Comparison of ENCODE assay signal across 22 cellular contexts in genomic region chr1:114695430-114696093, GRCh38. TPM values are rescaled to one million over a fixed set of nuclear protein-coding genes. Genes with fewer than 3 reads are reported as not detected.
A peak's percentile ranks its signal among the peaks of the same experiment; 100 is the strongest.
DNase-seq lines count a peak whose midpoint lies in the region; ATAC-seq, FAIRE-seq and TF ChIP-seq lines count a peak whose summit lies in the region.
"Had no signal": no experiment of that assay in that cellular context is flagged by ENCODE, and none has a peak within 500 bp of the region (broad histone marks: within the 10 kb centered on the region; RNA-seq: fewer than 3 reads in every experiment).

Gene AMPD1 (minus strand): TSS chr1:114695546. CDS start chr1:114695471, 75 bp downstream.

- H3K36me3 Mint-ChIP-seq in MCF 10A (ENCODE audit: insufficient read depth, unreplicated experiment) (no peaks in the 10 kb centered on the region), astrocyte (ENCODE audit: low read depth, unreplicated experiment) (no peaks in the 10 kb centered on the region)
- H3K36me3 Mint-ChIP-seq: CD8-positive, alpha-beta T cell; stimulated activated memory B cell treated with anti-CD40 and anti-IgM and Interleukin-4, amounts not matched to agents 10 μg/mL and 1 μg/mL and 100 μg/mL, for 72 hours; type B pancreatic cell had no signal

- POLR2A ChIA-PET in MCF 10A (lab: Yijun Ruan, JAX): interaction anchor here (1.1 to 3.4 kb wide), 4 partner anchors 16 to 28 kb away, joined by 3 to 18 read pairs (median 6); partner anchors contain the start of genes DENND2C and NRAS

- H3K27ac ChIP-seq in mammary epithelial cell (ENCODE audit: insufficient read depth, low read depth, low read length) (no peak within 1 kb of the TSS), astrocyte (ENCODE audit: low read depth, low read length) (no peak within 1 kb of the TSS)
- H3K27ac ChIP-seq: pancreas had no signal

- H3K9ac ChIP-seq in mammary epithelial cell (ENCODE audit: insufficient read depth, low read length) (no peak within 1 kb of the TSS), astrocyte (ENCODE audit: low read length) (no peak within 1 kb of the TSS)

- H3K9me3 ChIP-seq in mammary epithelial cell (replicated peaks; ENCODE audit: insufficient read depth, low read length) (no peaks in the 10 kb centered on the region), astrocyte (ENCODE audit: insufficient read depth, low read depth, low read length) (no peaks in the 10 kb centered on the region)
- H3K9me3 ChIP-seq: pancreas had no signal

- H3K36me3 ChIP-seq in mammary epithelial cell (ENCODE audit: insufficient read depth, low read length) (no peaks in the 10 kb centered on the region), astrocyte (ENCODE audit: insufficient read depth, low read length) (no peaks in the 10 kb centered on the region)
- H3K36me3 ChIP-seq: pancreas had no signal

- dilution Hi-C loops in mammary epithelial cell (cut with HindIII; ENCODE audit: low sequenced_read_pairs): no loop called here

- WGBS in mammary epithelial cell (ENCODE audit: low coverage, missing lambda C conversion rate): 21% methylated on average over 6 of the region's 6 CpGs

- H3K4me3 Mint-ChIP-seq in MCF 10A (ENCODE audit: unreplicated experiment) (no peak within 1 kb of the TSS), astrocyte (ENCODE audit: unreplicated experiment) (no peak within 1 kb of the TSS)
- H3K4me3 Mint-ChIP-seq: CD8-positive, alpha-beta T cell; stimulated activated memory B cell treated with anti-CD40 and anti-IgM and Interleukin-4, amounts not matched to agents 10 μg/mL and 1 μg/mL and 100 μg/mL, for 72 hours; type B pancreatic cell had no signal

- TF ChIP-seq CTCF in mammary epithelial cell (conservative IDR thresholded peaks at IDR 0.05 in 1 of 2, IDR thresholded peaks at IDR 0.05 in 1 of 2; ENCODE audit: extremely low read depth in 1 of 2, insufficient read depth in 1 of 2, low read depth in 1 of 2, low read length in 2 of 2) (no peak), MCF 10A (IDR thresholded peaks at IDR 0.05; ENCODE audit: unreplicated experiment) (no peak), astrocyte (IDR thresholded peaks at IDR 0.05; ENCODE audit: insufficient read depth, low read depth, low read length) (no peak)

- no peaks in the 10 kb centered on the region for H3K4me1 Mint-ChIP-seq in MCF 10A (ENCODE audit: insufficient read depth, unreplicated experiment)
- peaks cover 10% of the 10 kb centered on the region for H3K4me1 Mint-ChIP-seq in astrocyte (ENCODE audit: low read depth, unreplicated experiment)
- H3K4me1 Mint-ChIP-seq: stimulated activated memory B cell treated with anti-CD40 and anti-IgM and Interleukin-4, amounts not matched to agents 10 μg/mL and 1 μg/mL and 100 μg/mL, for 72 hours had no signal

- H3K4me2 ChIP-seq in mammary epithelial cell (ENCODE audit: insufficient read depth, low read depth, low read length) (no peak within 1 kb of the TSS), astrocyte (ENCODE audit: low read length) (no peak within 1 kb of the TSS)

- H4K20me1 ChIP-seq in mammary epithelial cell (ENCODE audit: insufficient read depth, low read length) (no peaks in the 10 kb centered on the region), astrocyte (ENCODE audit: insufficient read depth, low read length) (no peaks in the 10 kb centered on the region)

- FAIRE-seq in astrocyte (lab: Jason Lieb, UNC): no peak
- FAIRE-seq: A204.1, colon, endometrium, keratinocyte, pancreas had no signal

- intact Hi-C loops in mammary epithelial cell (cut with micrococcal nuclease): no loop called here
- intact Hi-C loops in MCF 10A (cut with micrococcal nuclease): no loop called here

- peak; percentile 52 for DNase-seq in mammary epithelial cell
- no peak for DNase-seq in MCF 10A (ENCODE audit: unreplicated experiment)
- DNase-seq in astrocyte (ENCODE audit: low read depth): peak; percentile 73
- peak; percentile 50 for DNase-seq in iris pigment epithelial cell (ENCODE audit: low read depth)
- DNase-seq in NCI-H1105 treated with DMSO at 0.1 percent for 48 hours (lab: John Stamatoyannopoulos, UW): no peak
- no peak for DNase-seq in nucleus accumbens (lab: John Stamatoyannopoulos, UW)
- DNase-seq: activated gamma-delta T cell; CD8-positive, alpha-beta T cell; DMS79 treated with DMSO at 0.1 percent for 48 hours; head of caudate nucleus; NCI-H1436; NCI-H2227 treated with DMSO at 0.1 percent for 48 hours; pancreas had no signal

- BruUV-seq in mammary epithelial cell (replicated peaks; lab: Mats Ljungman, UMichigan): no TSS peak
- no TSS peak for BruUV-seq in MCF 10A (replicated peaks; lab: Mats Ljungman, UMichigan)

- H3K79me2 ChIP-seq in mammary epithelial cell (ENCODE audit: insufficient read depth, low read length): no peaks in the 10 kb centered on the region
- H3K79me2 ChIP-seq in astrocyte (ENCODE audit: insufficient read depth, low read length): no peaks in the 10 kb centered on the region

- peak within 1 kb of the TSS; percentile 30 for H2AFZ ChIP-seq in mammary epithelial cell (ENCODE audit: low read depth, low read length)
- H2AFZ ChIP-seq in astrocyte (ENCODE audit: low read depth, low read length): no peak within 1 kb of the TSS

- H3K27me3 ChIP-seq in mammary epithelial cell (ENCODE audit: insufficient read depth, low read length): no peaks in the 10 kb centered on the region
- H3K27me3 ChIP-seq in astrocyte (ENCODE audit: insufficient read depth, low read length): no peaks in the 10 kb centered on the region
- H3K27me3 ChIP-seq: pancreas had no signal

- in situ Hi-C loops in mammary epithelial cell (cut with MboI; ENCODE audit: low sequenced_read_pairs in 2 of 2): loop anchor here in 1 of 2 donors (25.0 kb wide), 1 partner anchor 708 kb away; the partner anchor contains the start of gene OLFML3

- H3K4me1 ChIP-seq in mammary epithelial cell (ENCODE audit: insufficient read depth, low read length) (no peaks in the 10 kb centered on the region), astrocyte (ENCODE audit: insufficient read depth, low read length) (no peaks in the 10 kb centered on the region)
- H3K4me1 ChIP-seq: pancreas had no signal

- H3K9me3 Mint-ChIP-seq in MCF 10A (ENCODE audit: unreplicated experiment) (no peaks in the 10 kb centered on the region), astrocyte (ENCODE audit: unreplicated experiment) (no peaks in the 10 kb centered on the region)
- H3K9me3 Mint-ChIP-seq: CD8-positive, alpha-beta T cell; stimulated activated memory B cell treated with anti-CD40 and anti-IgM and Interleukin-4, amounts not matched to agents 10 μg/mL and 1 μg/mL and 100 μg/mL, for 72 hours; type B pancreatic cell had no signal

- H3K27me3 Mint-ChIP-seq in MCF 10A (ENCODE audit: insufficient read depth, unreplicated experiment) (no peaks in the 10 kb centered on the region), astrocyte (ENCODE audit: low read depth, unreplicated experiment) (peaks cover under 1% of the 10 kb centered on the region)

- H3K4me3 ChIP-seq in mammary epithelial cell (replicated peaks in 1 of 3; ENCODE audit: insufficient read depth in 1 of 3, low read depth in 2 of 3, low read length in 3 of 3) (no peak within 1 kb of the TSS), astrocyte (ENCODE audit: insufficient read depth, low read depth, low read length) (no peak within 1 kb of the TSS)
- H3K4me3 ChIP-seq: pancreas had no signal

- H3K27ac Mint-ChIP-seq in MCF 10A (ENCODE audit: low read depth, unreplicated experiment) (no peak within 1 kb of the TSS), astrocyte (ENCODE audit: unreplicated experiment) (no peak within 1 kb of the TSS)
- H3K27ac Mint-ChIP-seq: CD8-positive, alpha-beta T cell; stimulated activated memory B cell treated with anti-CD40 and anti-IgM and Interleukin-4, amounts not matched to agents 10 μg/mL and 1 μg/mL and 100 μg/mL, for 72 hours; type B pancreatic cell had no signal

- CTCF ChIA-PET in mammary epithelial cell (lab: Charles Lee; ENCODE audit: low non-redundant PET): interaction anchor here (0.7 to 0.9 kb wide), 2 partner anchors 25 to 28 kb away, joined by 3 to 8 read pairs; no protein-coding TSS in a partner anchor
- CTCF ChIA-PET in MCF 10A (lab: Yijun Ruan, JAX): interaction anchor here (0.6 to 1.9 kb wide), 3 partner anchors 12 to 24 kb away, joined by 3 to 7 read pairs (median 3); no protein-coding TSS in a partner anchor

- ATAC-seq in HG03521 (IDR thresholded peaks at IDR 0.05; ENCODE audit: unreplicated experiment) (no peak), HG03442 (IDR thresholded peaks at IDR 0.05; ENCODE audit: unreplicated experiment) (no peak)
- ATAC-seq: CD8-positive, alpha-beta T cell; pancreas; stimulated activated memory B cell treated with anti-CD40 and anti-IgM and Interleukin-4, amounts not matched to agents 10 μg/mL and 1 μg/mL and 100 μg/mL, for 72 hours had no signal

RNA-seq across cellular contexts. Expression of gene AMPD1, which starts in this region (rescaled TPM):
- total RNA-seq in mammary epithelial cell: not detected
- not detected for polyA plus RNA-seq in mammary epithelial cell
- not detected for polyA minus RNA-seq in mammary epithelial cell
- total RNA-seq in MCF 10A (2022): not detected in 2 replicates
- not detected in 2 replicates for total RNA-seq in astrocyte
- total RNA-seq: CD8-positive, alpha-beta T cell; mononuclear cell had no signal
- polyA plus RNA-seq: keratinocyte, pancreas had no signal

Comparison
In these comparisons a context has a peak if more than half of its experiments do, and no peak if none do; other contexts are left out.
1. Peak in DNase-seq in mammary epithelial cell; RNA of the gene not detected or under 1 TPM.
2. Peak in DNase-seq in astrocyte; RNA of the gene not detected or under 1 TPM.